In genomic region chr3:160482796-160483195, GRCh38 we compare ENCODE assay signal across 19 cellular contexts. TPM values are rescaled to one million over a fixed set of nuclear protein-coding genes. Genes with fewer than 3 reads are reported as not detected.
DNase-seq lines count a peak whose midpoint lies in the region; TF ChIP-seq lines count a peak whose summit lies in the region.
"Had no signal": no experiment of that assay in that cellular context is flagged by ENCODE, and none has a peak within 500 bp of the region (broad histone marks: within the 10 kb centered on the region; RNA-seq: fewer than 3 reads in every experiment).

No MANE protein-coding gene starts in this region.

- peak; percentile 61 for DNase-seq in NCI-H2171 treated with DMSO at 0.1 percent for 48 hours (lab: John Stamatoyannopoulos, UW)
- DNase-seq in NCI-H524 treated with DMSO at 0.1 percent for 48 hours (lab: John Stamatoyannopoulos, UW), result peak; percentile 14
- DNase-seq in foreskin fibroblast, result peak; percentile 28 to 53
- DNase-seq in substantia nigra (lab: John Stamatoyannopoulos, UW), result no peak
- DNase-seq in glomerular visceral epithelial cell (ENCODE audit: extremely low spot score), result no peak
- no peak for DNase-seq in activated T-cell treated with anti-CD3 and anti-CD28 coated beads, Interleukin-2, amount 50 U/mL, for 48 hours
- no peak for DNase-seq in activated T-helper 1 cell treated with anti-CD3 and anti-CD28 coated beads, Interleukin-12 subunit alpha, Interleukin-12 subunit beta, Interleukin-2, Interleukin-4 antibody, amounts not matched to agents 30 ng/mL and 10 ng/mL and 1 ng/mL, durations not matched to agents 14 hours and 24 hours and 36 hours (ENCODE audit: low spot score)
- DNase-seq: ACHN; BE2C; C1 segment of cervical spinal cord; CD4-positive, CD25-positive, alpha-beta regulatory T cell; CD8-positive, alpha-beta memory T cell; COR-L47; DMS153; DMS79; GDM1; GM23248 had no signal

- no peaks in the 10 kb centered on the region for H3K36me3 Mint-ChIP-seq in activated T-helper 1 cell treated with anti-CD3 and anti-CD28 coated beads, Interleukin-12 subunit alpha, Interleukin-12 subunit beta, Interleukin-2, Interleukin-4 antibody, amounts not matched to agents 30 ng/mL and 10 ng/mL and 1 ng/mL, durations not matched to agents 14 hours and 24 hours and 36 hours (ENCODE audit: low read depth)
- H3K36me3 Mint-ChIP-seq: CD4-positive, CD25-positive, alpha-beta regulatory T cell; CD8-positive, alpha-beta memory T cell had no signal

- peaks cover 5% of the 10 kb centered on the region for H3K4me1 Mint-ChIP-seq in activated T-helper 1 cell treated with anti-CD3 and anti-CD28 coated beads, Interleukin-12 subunit alpha, Interleukin-12 subunit beta, Interleukin-2, Interleukin-4 antibody, amounts not matched to agents 30 ng/mL and 10 ng/mL and 1 ng/mL, durations not matched to agents 14 hours and 24 hours and 36 hours (ENCODE audit: low read depth)

- intact Hi-C loops in activated T-helper 1 cell treated with anti-CD3 and anti-CD28 coated beads, Interleukin-12 subunit alpha, Interleukin-12 subunit beta, Interleukin-2, Interleukin-4 antibody, amounts not matched to agents 30 ng/mL and 10 ng/mL and 1 ng/mL, durations not matched to agents 14 hours and 24 hours and 36 hours (cut with micrococcal nuclease), result no loop called here

- no peaks in the 10 kb centered on the region for H3K9me3 Mint-ChIP-seq in activated T-helper 1 cell treated with anti-CD3 and anti-CD28 coated beads, Interleukin-12 subunit alpha, Interleukin-12 subunit beta, Interleukin-2, Interleukin-4 antibody, amounts not matched to agents 30 ng/mL and 10 ng/mL and 1 ng/mL, durations not matched to agents 14 hours and 24 hours and 36 hours
- H3K9me3 Mint-ChIP-seq: CD8-positive, alpha-beta memory T cell had no signal

- peaks cover 2% of the 10 kb centered on the region for H3K27me3 Mint-ChIP-seq in activated T-helper 1 cell treated with anti-CD3 and anti-CD28 coated beads, Interleukin-12 subunit alpha, Interleukin-12 subunit beta, Interleukin-2, Interleukin-4 antibody, amounts not matched to agents 30 ng/mL and 10 ng/mL and 1 ng/mL, durations not matched to agents 14 hours and 24 hours and 36 hours (ENCODE audit: insufficient read depth)

- H3K4me3 Mint-ChIP-seq in activated T-helper 1 cell treated with anti-CD3 and anti-CD28 coated beads, Interleukin-12 subunit alpha, Interleukin-12 subunit beta, Interleukin-2, Interleukin-4 antibody, amounts not matched to agents 30 ng/mL and 10 ng/mL and 1 ng/mL, durations not matched to agents 14 hours and 24 hours and 36 hours, result no peak overlapping the region
- H3K4me3 Mint-ChIP-seq: CD4-positive, CD25-positive, alpha-beta regulatory T cell; CD8-positive, alpha-beta memory T cell had no signal

- TF ChIP-seq CTCF in foreskin fibroblast (IDR thresholded peaks at IDR 0.05; ENCODE audit: low read depth, low read length), result no peak

- no peak overlapping the region for H3K4me3 ChIP-seq in foreskin fibroblast (ENCODE audit: low read depth in 1 of 2, low read length in 2 of 2)
- H3K4me3 ChIP-seq: GM23248, HAP-1 had no signal

- peak overlapping the region; percentile 62 for H3K27ac ChIP-seq in substantia nigra (ENCODE audit: low read depth, low read length, poor library complexity, severe bottlenecking)
- H3K27ac ChIP-seq: GM23248 had no signal

- H3K27ac Mint-ChIP-seq in activated T-helper 1 cell treated with anti-CD3 and anti-CD28 coated beads, Interleukin-12 subunit alpha, Interleukin-12 subunit beta, Interleukin-2, Interleukin-4 antibody, amounts not matched to agents 30 ng/mL and 10 ng/mL and 1 ng/mL, durations not matched to agents 14 hours and 24 hours and 36 hours, result no peak overlapping the region
- H3K27ac Mint-ChIP-seq: CD4-positive, CD25-positive, alpha-beta regulatory T cell; CD8-positive, alpha-beta memory T cell had no signal

RNA-seq across cellular contexts. Expression of gene TRIM59, which starts 33.2 kb away (rescaled TPM):
- total RNA-seq in activated T-helper 1 cell treated with anti-CD3 and anti-CD28 coated beads, Interleukin-12 subunit alpha, Interleukin-12 subunit beta, Interleukin-2, Interleukin-4 antibody, amounts not matched to agents 30 ng/mL and 10 ng/mL and 1 ng/mL, durations not matched to agents 14 hours and 24 hours and 36 hours, result 33.1 and 33.2 TPM in 2 replicates
- total RNA-seq: H4 had no signal

Comparison
In these comparisons a context has a peak if more than half of its experiments do, and no peak if none do; other contexts are left out.
1. DNase-seq: peak in NCI-H2171 treated with DMSO at 0.1 percent for 48 hours (single experiment), NCI-H524 treated with DMSO at 0.1 percent for 48 hours (single experiment) and foreskin fibroblast (2 of 2); none in substantia nigra (0 of 49), glomerular visceral epithelial cell (single experiment), activated T-cell treated with anti-CD3 and anti-CD28 coated beads, Interleukin-2, amount 50 U/mL, for 48 hours (0 of 2) and activated T-helper 1 cell treated with anti-CD3 and anti-CD28 coated beads, Interleukin-12 subunit alpha, Interleukin-12 subunit beta, Interleukin-2, Interleukin-4 antibody, amounts not matched to agents 30 ng/mL and 10 ng/mL and 1 ng/mL, durations not matched to agents 14 hours and 24 hours and 36 hours (single experiment).